Comparison of ENCODE assay signal across 4 cellular contexts in the genomic region with DNA sequence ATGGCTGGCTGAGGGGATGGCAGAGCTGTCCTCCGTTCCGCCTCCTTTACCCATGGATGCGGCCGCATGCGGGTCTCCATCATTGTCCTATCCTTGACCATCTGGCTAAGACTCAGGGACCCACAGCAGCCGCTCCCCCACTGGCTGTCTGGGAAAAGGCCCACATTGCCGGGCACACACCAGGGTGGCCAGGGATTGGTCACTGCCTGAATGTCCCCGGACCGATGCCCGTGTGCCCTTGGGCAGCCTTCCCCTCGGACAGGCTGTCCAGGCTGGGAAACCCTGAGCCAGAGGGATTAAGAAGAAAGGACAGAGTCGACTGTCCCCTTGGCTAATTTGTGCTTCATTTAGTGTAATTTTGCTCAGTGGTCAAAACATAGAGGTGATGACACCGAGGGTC. TPM values are rescaled to one million over a fixed set of nuclear protein-coding genes. Genes with fewer than 3 reads are reported as not detected.
"Had no signal": no experiment of that assay in that cellular context is flagged by ENCODE, and none has a peak within 500 bp of the region (broad histone marks: within the 10 kb centered on the region; RNA-seq: fewer than 3 reads in every experiment).

No MANE protein-coding gene starts in this region.

- ATAC-seq: GM12878 had no signal

- H3K4me3 ChIP-seq: GM12878 had no signal

- DNase-seq: GDM1, GF-D8 had no signal

RNA-seq across cellular contexts. Expression of a gene that starts 55.7 kb away (rescaled TPM):
- total RNA-seq: G401, GM12878 had no signal
